In the genomic region with DNA sequence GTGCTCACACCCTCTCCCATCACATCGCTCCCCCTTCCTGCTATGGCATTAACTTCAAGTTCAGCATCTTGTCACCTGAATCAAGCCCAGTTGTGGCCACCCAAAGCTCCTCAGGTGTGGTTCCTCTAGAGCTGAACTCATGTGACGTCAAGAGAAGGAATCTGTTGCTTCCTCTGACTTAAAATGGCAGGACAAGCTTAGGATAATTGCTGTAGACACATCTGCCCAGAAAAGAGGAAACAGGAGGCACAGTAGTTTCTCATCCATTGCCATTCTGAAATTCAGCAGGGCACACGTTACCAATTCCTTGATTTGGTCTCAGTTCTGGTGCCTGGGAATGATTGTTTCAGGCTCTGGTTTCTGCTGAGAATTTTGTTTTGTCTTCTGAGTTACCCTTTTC, we compare ENCODE assay signal across 19 cellular contexts. TPM values are rescaled to one million over a fixed set of nuclear protein-coding genes. Genes with fewer than 3 reads are reported as not detected.
DNase-seq lines count a peak whose midpoint lies in the region; ATAC-seq and TF ChIP-seq lines count a peak whose summit lies in the region.
"Had no signal": no experiment of that assay in that cellular context is flagged by ENCODE, and none has a peak within 500 bp of the region (broad histone marks: within the 10 kb centered on the region; RNA-seq: fewer than 3 reads in every experiment).

No MANE protein-coding gene starts in this region.

- peaks cover 11% of the 10 kb centered on the region for H3F3A ChIP-seq in PC-9 (ENCODE audit: insufficient read depth, low read depth)

- H3K4me1 Mint-ChIP-seq in IgD-negative memory B cell: peaks cover 42 to 66% (median 52%) of the 10 kb centered on the region in 3 donors
- H3K4me1 Mint-ChIP-seq in naive B cell: peaks cover 64 to 74% (median 66%) of the 10 kb centered on the region in 3 donors

- no peaks in the 10 kb centered on the region for H3K9me3 ChIP-seq in PC-9 (ENCODE audit: insufficient read depth, low read depth)
- H3K9me3 ChIP-seq in BE2C: no peaks in the 10 kb centered on the region
- H3K9me3 ChIP-seq: ovary, testis had no signal

- POLR2A ChIA-PET in PC-9 (lab: Charles Lee; ENCODE audit: unreplicated experiment): no interaction called here

- H3K9me3 Mint-ChIP-seq in IgD-negative memory B cell: no peaks in the 10 kb centered on the region
- H3K9me3 Mint-ChIP-seq in naive B cell: no peaks in the 10 kb centered on the region
- H3K9me3 Mint-ChIP-seq: activated T-helper 1 cell treated with anti-CD3 and anti-CD28 coated beads, Interleukin-12 subunit alpha, Interleukin-12 subunit beta, Interleukin-2, Interleukin-4 antibody, amounts not matched to agents 30 ng/mL and 10 ng/mL and 1 ng/mL, durations not matched to agents 14 hours and 24 hours and 36 hours had no signal

- TF ChIP-seq CTCF in PC-9 (conservative IDR thresholded peaks at IDR 0.05) (no peak), BE2C (IDR thresholded peaks at IDR 0.05; ENCODE audit: low read depth, low read length) (no peak)

- no peaks in the 10 kb centered on the region for H3K9me2 ChIP-seq in PC-9 (ENCODE audit: insufficient read depth)

- H3K4me3 Mint-ChIP-seq in IgD-negative memory B cell (peak overlapping the region in 2 of 4 donors; percentile 30 to 54), naive B cell (peak overlapping the region in 6 of 8 donors; percentile 41 to 83 (median 56))
- H3K4me3 Mint-ChIP-seq: activated T-helper 1 cell treated with anti-CD3 and anti-CD28 coated beads, Interleukin-12 subunit alpha, Interleukin-12 subunit beta, Interleukin-2, Interleukin-4 antibody, amounts not matched to agents 30 ng/mL and 10 ng/mL and 1 ng/mL, durations not matched to agents 14 hours and 24 hours and 36 hours had no signal

- H3K36me3 ChIP-seq in PC-9 (ENCODE audit: low read depth): no peaks in the 10 kb centered on the region
- no peaks in the 10 kb centered on the region; the same call in 1 of the 2 replicates for H3K36me3 ChIP-seq in BE2C
- H3K36me3 ChIP-seq: ovary had no signal

- H3K27ac ChIP-seq in PC-9: peak overlapping the region; percentile 28; the same call in 1 of the 2 replicates
- H3K27ac ChIP-seq: C4-2B, ovary, testis had no signal

- peaks cover 66% of the 10 kb centered on the region for H4K20me1 ChIP-seq in PC-9 (ENCODE audit: insufficient read depth)

- DNase-seq in CD1c-positive myeloid dendritic cell (ENCODE audit: extremely low spot score) (peak; percentile 51), PC-9 (no peak), naive B cell (peak; percentile 16), retina (no peak), BE2C (no peak), medulla oblongata (ENCODE audit: extremely low spot score) (no peak)
- DNase-seq: activated CD4-positive, alpha-beta T cell treated with anti-CD3 and anti-CD28 coated beads, Interleukin-2, amount 50 U/mL, for 4 hours; caudate nucleus; effector CD8-positive, alpha-beta T cell; hypothalamus; midbrain; NCI-H1436; ovary; SHP77; T1000; testis had no signal

- H3K27me3 Mint-ChIP-seq in IgD-negative memory B cell: no peaks in the 10 kb centered on the region
- H3K27me3 Mint-ChIP-seq in naive B cell: no peaks in the 10 kb centered on the region

- H3K36me3 Mint-ChIP-seq in IgD-negative memory B cell (no peaks in the 10 kb centered on the region), naive B cell (no peaks in the 10 kb centered on the region)

- peaks cover 6% of the 10 kb centered on the region for H3K4me1 ChIP-seq in PC-9 (replicated peaks; ENCODE audit: insufficient read depth)
- H3K4me1 ChIP-seq in BE2C: peaks cover 6% of the 10 kb centered on the region

- no TSS peak for BruUV-seq in PC-9 (replicated peaks; lab: Mats Ljungman, UMichigan)

- peak; percentile 70 to 77 for ATAC-seq in naive B cell (ENCODE audit: low read depth in 2 of 2)

- no peaks in the 10 kb centered on the region for H3K27me3 ChIP-seq in PC-9 (ENCODE audit: insufficient read depth, low read depth)
- no peaks in the 10 kb centered on the region for H3K27me3 ChIP-seq in BE2C
- H3K27me3 ChIP-seq: ovary, testis had no signal

- H3K4me3 ChIP-seq in PC-9 (no peak overlapping the region), BE2C (ENCODE audit: low read depth, low read length) (no peak overlapping the region)
- H3K4me3 ChIP-seq: ovary, testis had no signal

- intact Hi-C loops in PC-9 (cut with micrococcal nuclease; ENCODE audit: unreplicated experiment): no loop called here

- H3K79me2 ChIP-seq in PC-9 (ENCODE audit: low read depth): peaks cover 100% of the 10 kb centered on the region

- no peak overlapping the region for H3K4me2 ChIP-seq in PC-9

- CTCF ChIA-PET in PC-9 (lab: Charles Lee): no interaction called here

- no peak overlapping the region for H2AFZ ChIP-seq in PC-9

- H3K27ac Mint-ChIP-seq in IgD-negative memory B cell (peak overlapping the region in 2 of 3 donors; percentile 7 to 83), naive B cell (peak overlapping the region; percentile 49 to 94 (median 83))

RNA-seq across cellular contexts. Expression of gene RCOR1, which starts 52.1 kb away (rescaled TPM):
- polyA plus RNA-seq in IgD-negative memory B cell (1.2 TPM), naive B cell (ENCODE audit: low read depth in 6 of 6) (1 to 10 TPM in 5 of 6 donors, under 1 TPM in 1; 0.78 to 2.6 (median 1.6) TPM)
- 54.2 and 67.2 TPM in 2 replicates for total RNA-seq in PC-9 (2021)
- polyA plus RNA-seq in BE2C (2012; ENCODE audit: insufficient read depth, insufficient read length, low read depth): 25.1 TPM

Comparison
In these comparisons a context has a peak if more than half of its experiments do, and no peak if none do; other contexts are left out.
1. DNase-seq: peak in CD1c-positive myeloid dendritic cell (single experiment) and naive B cell (single experiment); none in PC-9 (0 of 2), retina (single experiment), BE2C (single experiment) and medulla oblongata (single experiment).